In the genomic region with DNA sequence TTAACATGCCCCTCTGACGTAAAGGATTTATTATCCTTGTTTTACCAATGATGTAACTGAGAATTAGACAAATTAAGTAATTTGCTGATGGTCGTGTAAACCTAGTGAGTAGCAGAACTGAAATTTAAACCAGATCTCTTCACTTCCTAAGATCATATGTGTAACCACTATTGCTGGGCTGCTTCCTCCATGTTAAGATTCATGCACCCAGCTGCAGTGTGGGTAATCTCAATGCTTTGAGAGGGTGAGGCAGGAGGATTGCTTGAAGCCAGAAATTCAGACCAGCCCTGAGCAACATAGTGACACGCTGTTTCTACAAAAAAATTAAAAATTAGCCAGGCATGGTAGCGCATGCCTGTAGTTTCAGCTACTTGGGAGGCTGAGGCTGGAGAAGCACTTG, we compare ENCODE assay signal across 20 cellular contexts.
DNase-seq lines count a peak whose midpoint lies in the region; ATAC-seq, FAIRE-seq and TF ChIP-seq lines count a peak whose summit lies in the region.
"Had no signal": no experiment of that assay in that cellular context is flagged by ENCODE, and none has a peak within 500 bp of the region (broad histone marks: within the 10 kb centered on the region; RNA-seq: fewer than 3 reads in every experiment).

No MANE protein-coding gene starts in this region.

- TF ChIP-seq EP300 in GM12878 (IDR thresholded peaks at IDR 0.05; ENCODE audit: borderline replicate concordance in 1 of 2, control insufficient read depth in 1 of 2, low read depth in 2 of 2, low read length in 2 of 2) = no peak

- H3K4me1 ChIP-seq in GM12878 (ENCODE audit: control insufficient read depth, insufficient read depth, low read length) (peaks cover 16% of the 10 kb centered on the region), lower lobe of right lung (no peaks in the 10 kb centered on the region), PC-3 (ENCODE audit: insufficient read depth, low read length) (no peaks in the 10 kb centered on the region)
- H3K4me1 ChIP-seq: right lobe of liver, SJCRH30 had no signal

- H3K27ac ChIP-seq in GM12878 (ENCODE audit: control insufficient read depth, insufficient read depth) (no peak overlapping the region), lower lobe of right lung (no peak overlapping the region), PC-3 (ENCODE audit: low read length) (no peak overlapping the region)
- H3K27ac ChIP-seq: GM23248, right lobe of liver, SJCRH30 had no signal

- H3K27me3 ChIP-seq in GM12878 (replicated peaks in 1 of 2; ENCODE audit: control insufficient read depth in 2 of 2, insufficient read depth in 2 of 2, low read length in 1 of 2) = no peaks in the 10 kb centered on the region
- no peaks in the 10 kb centered on the region for H3K27me3 ChIP-seq in lower lobe of right lung (ENCODE audit: low read depth)
- no peaks in the 10 kb centered on the region for H3K27me3 ChIP-seq in PC-3 (ENCODE audit: low read length)
- H3K27me3 ChIP-seq: right lobe of liver, SJCRH30 had no signal

- no peak for FAIRE-seq in GM12878 (lab: Jason Lieb, UNC)
- FAIRE-seq: kidney had no signal

- no peak for TF ChIP-seq POLR2A in GM12878 (IDR thresholded peaks at IDR 0.05; ENCODE audit: low read depth, low read length)

- BruUV-seq in GM12878 (replicated peaks; lab: Mats Ljungman, UMichigan) (no TSS peak), PC-3 (replicated peaks; lab: Mats Ljungman, UMichigan) (no TSS peak)

- H3K36me3 ChIP-seq in GM12878 (ENCODE audit: control insufficient read depth in 2 of 2, insufficient read depth in 2 of 2, low read length in 1 of 2) (no peaks in the 10 kb centered on the region; a peak in 1 of 4 replicates), lower lobe of right lung (no peaks in the 10 kb centered on the region), PC-3 (ENCODE audit: low read depth, low read length) (no peaks in the 10 kb centered on the region)
- H3K36me3 ChIP-seq: right lobe of liver, SJCRH30 had no signal

- TF ChIP-seq RAD21 in GM12878 (IDR thresholded peaks at IDR 0.05; ENCODE audit: insufficient read depth, low read depth, low read length) = no peak

- intact Hi-C loops in GM12878 (cut with micrococcal nuclease; ENCODE audit: unreplicated experiment) (no loop called here), lower lobe of right lung (cut with DNase I) (no loop called here), PC-3 (cut with micrococcal nuclease) (no loop called here)

- H3K4me2 ChIP-seq in GM12878 (ENCODE audit: control insufficient read depth, insufficient read depth) = no peak overlapping the region
- H3K4me2 ChIP-seq in PC-3 (ENCODE audit: low read length) = no peak overlapping the region

- RAD21 ChIA-PET in GM12878 (lab: Charles Lee; ENCODE audit: unreplicated experiment) = interaction anchor here (0.9 to 1.7 kb wide), 3 partner anchors 8 to 166 kb away, joined by 3 to 4 read pairs (median 3); no protein-coding TSS in a partner anchor

- no peaks in the 10 kb centered on the region for H3F3A ChIP-seq in PC-3 (ENCODE audit: low read length, unreplicated experiment)

- H2AFZ ChIP-seq in GM12878 (ENCODE audit: control insufficient read depth, low read depth, low read length) (no peak overlapping the region), PC-3 (ENCODE audit: low read length) (no peak overlapping the region)
- H2AFZ ChIP-seq: GM23248 had no signal

- DNase-seq in GM12878 (ENCODE audit: low read depth, low spot score) (no peak), NCI-H2227 (lab: John Stamatoyannopoulos, UW; ENCODE audit: unreplicated experiment) (no peak), lower lobe of right lung (no peak), PC-3 (no peak)
- no peak for DNase-seq in stimulated activated CD4-positive, alpha-beta T cell treated with anti-CD3 and anti-CD28 coated beads, Interleukin-2, amount 100 ng/mL, for 24 hours
- DNase-seq: activated CD4-positive, alpha-beta T cell treated with anti-CD3 and anti-CD28 coated beads for 4 hours; GF-D8; GM23248; kidney; NCI-H1417 treated with DMSO at 0.1 percent for 48 hours; NCI-H446; occipital lobe; right lobe of liver; SJCRH30; T-helper 9 cell had no signal

- POLR2A ChIA-PET in GM12878 (lab: Charles Lee) = interaction anchor here (0.5 to 1.1 kb wide), 4 partner anchors 11 to 340 kb away, joined by 3 to 5 read pairs (median 3); no protein-coding TSS in a partner anchor
- POLR2A ChIA-PET in PC-3 (lab: Charles Lee; ENCODE audit: unreplicated experiment) = no interaction called here

- H3K4me3 ChIP-seq in GM12878 (no peak overlapping the region), lower lobe of right lung (no peak overlapping the region), PC-3 (ENCODE audit: low read length) (no peak overlapping the region)
- H3K4me3 ChIP-seq: GM23248, right lobe of liver, SJCRH30 had no signal

- WGBS in GM12878 (ENCODE audit: insufficient coverage, insufficient replicate concordance, low lambda C conversion rate, missing lambda C conversion rate) = 55% methylated on average over 4 of the region's 4 CpGs

- no peaks in the 10 kb centered on the region for H3K9me2 ChIP-seq in PC-3 (replicated peaks; ENCODE audit: low read length)

- in situ Hi-C loops in GM12878 (cut with MboI) = no loop called here

- H3K9ac ChIP-seq in GM12878 (ENCODE audit: control insufficient read depth, insufficient read depth, low read length) = no peak overlapping the region
- no peak overlapping the region for H3K9ac ChIP-seq in PC-3 (ENCODE audit: low read length)
- H3K9ac ChIP-seq: GM23248 had no signal

- no peak for TF ChIP-seq CTCF in GM12878 (IDR thresholded peaks at IDR 0.05 in 2 of 3, conservative IDR thresholded peaks at IDR 0.05 in 1 of 3; ENCODE audit: control insufficient read depth in 2 of 3, extremely low read depth in 1 of 3, insufficient read depth in 1 of 3, low read depth in 3 of 3, low read length in 3 of 3)
- TF ChIP-seq CTCF in lower lobe of right lung (IDR thresholded peaks at IDR 0.05) = no peak
- no peak for TF ChIP-seq CTCF in PC-3 (conservative IDR thresholded peaks at IDR 0.05; ENCODE audit: low read depth, low read length)

- H4K20me1 ChIP-seq in GM12878 (ENCODE audit: control insufficient read depth, insufficient read depth) = no peaks in the 10 kb centered on the region
- no peaks in the 10 kb centered on the region for H4K20me1 ChIP-seq in PC-3 (ENCODE audit: low read length)

- peak; percentile 55 for ATAC-seq in GM18498 (IDR thresholded peaks at IDR 0.05; ENCODE audit: unreplicated experiment)
- peak; percentile 36 for ATAC-seq in GM19438 (IDR thresholded peaks at IDR 0.05; ENCODE audit: low read depth, unreplicated experiment)
- peak; percentile 44 for ATAC-seq in HG02973 (IDR thresholded peaks at IDR 0.05; ENCODE audit: unreplicated experiment)
- peak; percentile 33 for ATAC-seq in GM12878
- ATAC-seq in lower lobe of right lung = no peak
- no peak for ATAC-seq in PC-3
- ATAC-seq: activated naive CD4-positive, alpha-beta T cell treated with anti-CD3 and anti-CD28 coated beads, Interleukin-2, amount 50 U/mL, for 72 hours; esophagus mucosa; right lobe of liver had no signal

- SMC1A ChIA-PET in GM12878 (lab: Charles Lee; ENCODE audit: uncharacterized antibody, unreplicated experiment) = interaction anchor here (0.5 to 5.0 kb wide), 5 partner anchors 9 to 25 kb away, joined by 4 to 27 read pairs (median 8); no protein-coding TSS in a partner anchor

- H3K79me2 ChIP-seq in GM12878 (ENCODE audit: control insufficient read depth, insufficient read depth, low read length) (no peaks in the 10 kb centered on the region), PC-3 (ENCODE audit: low read length) (no peaks in the 10 kb centered on the region)

- CTCF ChIA-PET in GM12878 (lab: Yijun Ruan, JAX) = interaction anchor here (1.1 to 1.3 kb wide), 3 partner anchors 9 to 28 kb away, joined by 3 read pairs; no protein-coding TSS in a partner anchor
- CTCF ChIA-PET in PC-3 (lab: Charles Lee) = no interaction called here

- H3K9me3 ChIP-seq in GM12878 (replicated peaks; ENCODE audit: control insufficient read depth, insufficient read depth, low read length) = no peaks in the 10 kb centered on the region; the same call in 2 of the 3 replicates
- no peaks in the 10 kb centered on the region for H3K9me3 ChIP-seq in lower lobe of right lung
- no peaks in the 10 kb centered on the region for H3K9me3 ChIP-seq in PC-3 (ENCODE audit: low read length)
- H3K9me3 ChIP-seq: right lobe of liver, SJCRH30 had no signal

TF ChIP-seq in GM12878, 131 proteins besides CTCF, POLR2A, EP300 and RAD21 (continues in another document):
- TF ChIP-seq RUNX3 (IDR thresholded peaks at IDR 0.05; ENCODE audit: low read length) = peak; percentile 18; the same call in 1 of the 2 replicates
- TF ChIP-seq, protein P1, sequence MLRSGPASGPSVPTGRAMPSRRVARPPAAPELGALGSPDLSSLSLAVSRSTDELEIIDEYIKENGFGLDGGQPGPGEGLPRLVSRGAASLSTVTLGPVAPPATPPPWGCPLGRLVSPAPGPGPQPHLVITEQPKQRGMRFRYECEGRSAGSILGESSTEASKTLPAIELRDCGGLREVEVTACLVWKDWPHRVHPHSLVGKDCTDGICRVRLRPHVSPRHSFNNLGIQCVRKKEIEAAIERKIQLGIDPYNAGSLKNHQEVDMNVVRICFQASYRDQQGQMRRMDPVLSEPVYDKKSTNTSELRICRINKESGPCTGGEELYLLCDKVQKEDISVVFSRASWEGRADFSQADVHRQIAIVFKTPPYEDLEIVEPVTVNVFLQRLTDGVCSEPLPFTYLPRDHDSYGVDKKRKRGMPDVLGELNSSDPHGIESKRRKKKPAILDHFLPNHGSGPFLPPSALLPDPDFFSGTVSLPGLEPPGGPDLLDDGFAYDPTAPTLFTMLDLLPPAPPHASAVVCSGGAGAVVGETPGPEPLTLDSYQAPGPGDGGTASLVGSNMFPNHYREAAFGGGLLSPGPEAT (IDR thresholded peaks at IDR 0.05; ENCODE audit: low read depth) = no peak
- TF ChIP-seq NFIC (IDR thresholded peaks at IDR 0.05; ENCODE audit: low read depth, low read length) = no peak
- TF ChIP-seq FOXK2 (IDR thresholded peaks at IDR 0.05) = no peak
- TF ChIP-seq RB1 (IDR thresholded peaks at IDR 0.05; ENCODE audit: borderline replicate concordance) = no peak
- no peak for TF ChIP-seq IKZF2 (IDR thresholded peaks at IDR 0.05)
- TF ChIP-seq, protein P2, sequence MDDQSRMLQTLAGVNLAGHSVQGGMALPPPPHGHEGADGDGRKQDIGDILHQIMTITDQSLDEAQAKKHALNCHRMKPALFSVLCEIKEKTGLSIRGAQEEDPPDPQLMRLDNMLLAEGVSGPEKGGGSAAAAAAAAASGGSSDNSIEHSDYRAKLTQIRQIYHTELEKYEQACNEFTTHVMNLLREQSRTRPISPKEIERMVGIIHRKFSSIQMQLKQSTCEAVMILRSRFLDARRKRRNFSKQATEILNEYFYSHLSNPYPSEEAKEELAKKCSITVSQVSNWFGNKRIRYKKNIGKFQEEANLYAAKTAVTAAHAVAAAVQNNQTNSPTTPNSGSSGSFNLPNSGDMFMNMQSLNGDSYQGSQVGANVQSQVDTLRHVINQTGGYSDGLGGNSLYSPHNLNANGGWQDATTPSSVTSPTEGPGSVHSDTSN (IDR thresholded peaks at IDR 0.05; ENCODE audit: insufficient replicate concordance, low read depth, low read length) = no peak

Comparison
In these comparisons a context has a peak if more than half of its experiments do, and no peak if none do; other contexts are left out.
1. ATAC-seq: peak in GM18498 (single experiment), GM19438 (single experiment), HG02973 (single experiment) and GM12878 (single experiment); none in lower lobe of right lung (0 of 2) and PC-3 (single experiment).